8 cellular contexts compared by ENCODE assay signal in genomic region chr10:119817991-119818888, GRCh38. TPM values are rescaled to one million over a fixed set of nuclear protein-coding genes. Genes with fewer than 3 reads are reported as not detected.
DNase-seq lines count a peak whose midpoint lies in the region; ATAC-seq, FAIRE-seq and TF ChIP-seq lines count a peak whose summit lies in the region.

No MANE protein-coding gene starts in this region.

- no peak for FAIRE-seq in urothelium cell line (lab: Jason Lieb, UNC)

- peak overlapping the region; percentile 27 for H3K4me3 Mint-ChIP-seq in dendritic cell treated with granulocyte-macrophage colony-stimulating factor and Interleukin-4, amounts not matched to agents 40 ng/mL and 50 ng/mL, for 4 days

- peaks cover 3% of the 10 kb centered on the region for H3K27me3 Mint-ChIP-seq in dendritic cell treated with granulocyte-macrophage colony-stimulating factor and Interleukin-4, amounts not matched to agents 40 ng/mL and 50 ng/mL, for 4 days

- peaks cover 28% of the 10 kb centered on the region for H3K36me3 Mint-ChIP-seq in dendritic cell treated with granulocyte-macrophage colony-stimulating factor and Interleukin-4, amounts not matched to agents 40 ng/mL and 50 ng/mL, for 4 days (ENCODE audit: low read depth)

- DNase-seq in HUDEP-2 (lab: John Stamatoyannopoulos, UW; ENCODE audit: unreplicated experiment in 76 of 76) (peak in 72 of 76 experiments; percentile 12 to 84 (median 70)), islet precursor cell (peak; percentile 99), spleen (peak; percentile 75), urothelium cell line (ENCODE audit: low spot score) (no peak), KBM-7 (no peak)
- no peak for DNase-seq in activated CD8-positive, alpha-beta memory T cell treated with anti-CD3 and anti-CD28 coated beads, Interleukin-2, amount 50 U/mL, for 48 hours

- H3K4me1 Mint-ChIP-seq in dendritic cell treated with granulocyte-macrophage colony-stimulating factor and Interleukin-4, amounts not matched to agents 40 ng/mL and 50 ng/mL, for 4 days (ENCODE audit: low read depth), result no peaks in the 10 kb centered on the region

- H3K36me3 ChIP-seq in spleen, result peaks cover 0 to 55% (median 7%) of the 10 kb centered on the region in 6 donors

- no peak for TF ChIP-seq CTCF in spleen (IDR thresholded peaks at IDR 0.05 in 8 of 11, conservative IDR thresholded peaks at IDR 0.05 in 3 of 11)

- peaks cover 0 to 5% (median 0%) of the 10 kb centered on the region in 8 donors for H3K9me3 ChIP-seq in spleen

- no peak overlapping the region for H3K27ac ChIP-seq in spleen

- no peaks in the 10 kb centered on the region for H3K9me3 Mint-ChIP-seq in dendritic cell treated with granulocyte-macrophage colony-stimulating factor and Interleukin-4, amounts not matched to agents 40 ng/mL and 50 ng/mL, for 4 days

- H3K27me3 ChIP-seq in spleen (replicated peaks in 1 of 7), result no peaks in the 10 kb centered on the region

- WGBS in spleen, 5 donors, result 62 to 86% (median 72%) methylated on average over 68 to 84 of the region's 84 CpGs

- no peak for TF ChIP-seq POLR2A in spleen (IDR thresholded peaks at IDR 0.05)

- no peak overlapping the region for H3K27ac Mint-ChIP-seq in dendritic cell treated with granulocyte-macrophage colony-stimulating factor and Interleukin-4, amounts not matched to agents 40 ng/mL and 50 ng/mL, for 4 days

- peak overlapping the region in 3 of 8 donors; percentile 12 to 37 (median 19) for H3K4me3 ChIP-seq in spleen

- peaks cover 0 to 3% (median 0%) of the 10 kb centered on the region in 6 donors for H3K4me1 ChIP-seq in spleen

- intact Hi-C loops in dendritic cell treated with granulocyte-macrophage colony-stimulating factor and Interleukin-4, amounts not matched to agents 40 ng/mL and 50 ng/mL, for 4 days (cut with micrococcal nuclease), result no loop called here
- intact Hi-C loops in spleen (cut with DNase I; ENCODE audit: low total_unique reads), result no loop called here

- ATAC-seq in GM21381 (IDR thresholded peaks at IDR 0.05; ENCODE audit: unreplicated experiment), result no peak

- in situ Hi-C loops in KBM-7 (cut with MboI; ENCODE audit: low pct_unique_long_range_greater_than_20kb, low sequenced_read_pairs), result no loop called here

RNA-seq across cellular contexts. Expression of gene MCMBP, which starts 54.4 kb away (rescaled TPM):
- total RNA-seq in spleen, result 10 to 100 TPM; 43.3 to 67.6 (median 48.6) TPM
- polyA plus RNA-seq in spleen, result 10 to 100 TPM; 14.2 to 26.2 (median 21.0) TPM

Comparison
In these comparisons a context has a peak if more than half of its experiments do, and no peak if none do; other contexts are left out.
1. DNase-seq: peak in HUDEP-2 (72 of 76), islet precursor cell (single experiment) and spleen (single experiment); none in activated CD8-positive, alpha-beta memory T cell treated with anti-CD3 and anti-CD28 coated beads, Interleukin-2, amount 50 U/mL, for 48 hours (single experiment), urothelium cell line (single experiment) and KBM-7 (single experiment).